ENCODE assay signal across 10 cellular contexts in the genomic region with DNA sequence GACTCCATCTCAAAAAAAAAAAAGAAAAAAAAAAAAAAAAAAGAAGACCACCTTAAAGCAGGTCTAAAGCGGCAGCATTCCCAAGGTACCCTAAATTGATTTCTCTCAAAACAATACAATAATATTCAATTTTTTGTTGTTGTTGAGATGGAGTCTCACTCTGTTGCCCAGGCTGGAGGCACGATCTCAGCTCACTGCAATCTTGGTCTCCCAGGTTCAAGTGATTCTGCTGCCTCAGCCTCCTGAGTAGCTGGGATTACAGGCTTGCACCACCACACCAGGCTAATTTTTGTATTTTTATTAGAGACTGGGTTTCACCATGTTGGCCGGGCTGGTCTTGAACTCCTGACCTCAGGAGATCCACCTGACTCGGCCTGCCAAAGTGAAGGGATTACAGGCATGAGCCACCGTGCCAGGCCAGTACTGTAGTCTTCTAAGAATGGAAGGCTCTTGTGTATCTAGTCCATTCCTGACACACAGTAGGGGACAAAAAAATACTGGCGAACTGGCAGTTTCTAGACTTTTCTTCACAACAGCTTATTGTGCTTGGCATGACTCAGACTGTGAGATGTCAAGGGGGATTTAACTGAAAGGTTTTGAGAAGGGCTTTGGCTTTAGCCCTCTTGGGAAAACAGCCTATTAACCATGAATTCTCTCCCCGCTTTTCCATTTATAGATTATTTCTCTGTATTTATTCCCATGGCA. TPM values are rescaled to one million over a fixed set of nuclear protein-coding genes. Genes with fewer than 3 reads are reported as not detected.
DNase-seq lines count a peak whose midpoint lies in the region; ATAC-seq and TF ChIP-seq lines count a peak whose summit lies in the region.
"Had no signal": no experiment of that assay in that cellular context is flagged by ENCODE, and none has a peak within 500 bp of the region (broad histone marks: within the 10 kb centered on the region; RNA-seq: fewer than 3 reads in every experiment).

No MANE protein-coding gene starts in this region.

- TF ChIP-seq CTCF in foreskin keratinocyte (conservative IDR thresholded peaks at IDR 0.05), result no peak

- no peaks in the 10 kb centered on the region for H3K27me3 ChIP-seq in foreskin keratinocyte

- no peaks in the 10 kb centered on the region for H3K9me3 Mint-ChIP-seq in activated T-cell treated with anti-CD3 and anti-CD28 coated beads, Interleukin-2, amount 50 U/mL, for 4 hours
- no peaks in the 10 kb centered on the region for H3K9me3 Mint-ChIP-seq in activated T-helper 2 cell treated with anti-CD3 and anti-CD28 coated beads, Interferon-gamma antibody, Interleukin-2, Interleukin-4, amounts not matched to agents 10 μg/mL and 5 μg/mL and 100 μg/mL, durations not matched to agents 14 hours and 24 hours and 36 hours
- peaks cover 0 to 3% of the 10 kb centered on the region in 2 donors for H3K9me3 Mint-ChIP-seq in stimulated activated naive B cell treated with anti-CD40 and anti-IgM and Interleukin-4, amounts not matched to agents 10 μg/mL and 1 μg/mL and 100 μg/mL, for 72 hours

- intact Hi-C loops in activated T-helper 2 cell treated with anti-CD3 and anti-CD28 coated beads, Interferon-gamma antibody, Interleukin-2, Interleukin-4, amounts not matched to agents 10 μg/mL and 5 μg/mL and 100 μg/mL, durations not matched to agents 14 hours and 24 hours and 36 hours (cut with micrococcal nuclease), result loop anchor here (1.0 kb wide), 1 partner anchor 16 kb away; no protein-coding TSS in a partner anchor

- no peaks in the 10 kb centered on the region for H3K27me3 Mint-ChIP-seq in activated T-cell treated with anti-CD3 and anti-CD28 coated beads, Interleukin-2, amount 50 U/mL, for 4 hours (ENCODE audit: low read depth)
- H3K27me3 Mint-ChIP-seq in activated T-helper 2 cell treated with anti-CD3 and anti-CD28 coated beads, Interferon-gamma antibody, Interleukin-2, Interleukin-4, amounts not matched to agents 10 μg/mL and 5 μg/mL and 100 μg/mL, durations not matched to agents 14 hours and 24 hours and 36 hours (ENCODE audit: low read depth), result no peaks in the 10 kb centered on the region
- H3K27me3 Mint-ChIP-seq in stimulated activated naive B cell treated with anti-CD40 and anti-IgM and Interleukin-4, amounts not matched to agents 10 μg/mL and 1 μg/mL and 100 μg/mL, for 72 hours, result no peaks in the 10 kb centered on the region

- DNase-seq in activated T-cell treated with anti-CD3 and anti-CD28 coated beads, Interleukin-2, amount 50 U/mL, for 4 hours, result no peak
- no peak for DNase-seq in activated T-cell treated with anti-CD3 and anti-CD28 coated beads for 4 hours
- DNase-seq in activated T-helper 2 cell treated with anti-CD3 and anti-CD28 coated beads, Interferon-gamma antibody, Interleukin-2, Interleukin-4, amounts not matched to agents 10 μg/mL and 5 μg/mL and 100 μg/mL, durations not matched to agents 14 hours and 24 hours and 36 hours (ENCODE audit: low spot score), result no peak
- no peak for DNase-seq in stimulated activated naive B cell treated with anti-CD40 and anti-IgM and Interleukin-4, amounts not matched to agents 10 μg/mL and 1 μg/mL and 100 μg/mL, for 72 hours
- DNase-seq in DMS 273 treated with DMSO at 0.1 percent for 48 hours (lab: John Stamatoyannopoulos, UW), result no peak
- no peak for DNase-seq in foreskin keratinocyte
- no peak for DNase-seq in 8988T
- DNase-seq: left ventricle myocardium superior had no signal

- peaks cover 24% of the 10 kb centered on the region for H3K4me1 ChIP-seq in foreskin keratinocyte

- peaks cover 14% of the 10 kb centered on the region for H3K36me3 Mint-ChIP-seq in activated T-cell treated with anti-CD3 and anti-CD28 coated beads, Interleukin-2, amount 50 U/mL, for 4 hours (ENCODE audit: insufficient read depth)
- H3K36me3 Mint-ChIP-seq in activated T-helper 2 cell treated with anti-CD3 and anti-CD28 coated beads, Interferon-gamma antibody, Interleukin-2, Interleukin-4, amounts not matched to agents 10 μg/mL and 5 μg/mL and 100 μg/mL, durations not matched to agents 14 hours and 24 hours and 36 hours (ENCODE audit: low read depth), result peaks cover 54% of the 10 kb centered on the region
- peaks cover 5 to 14% of the 10 kb centered on the region in 2 donors for H3K36me3 Mint-ChIP-seq in stimulated activated naive B cell treated with anti-CD40 and anti-IgM and Interleukin-4, amounts not matched to agents 10 μg/mL and 1 μg/mL and 100 μg/mL, for 72 hours

- peaks cover 80% of the 10 kb centered on the region for H3K4me1 Mint-ChIP-seq in activated T-cell treated with anti-CD3 and anti-CD28 coated beads, Interleukin-2, amount 50 U/mL, for 4 hours (ENCODE audit: low read depth)
- peaks cover 57% of the 10 kb centered on the region for H3K4me1 Mint-ChIP-seq in activated T-helper 2 cell treated with anti-CD3 and anti-CD28 coated beads, Interferon-gamma antibody, Interleukin-2, Interleukin-4, amounts not matched to agents 10 μg/mL and 5 μg/mL and 100 μg/mL, durations not matched to agents 14 hours and 24 hours and 36 hours (ENCODE audit: low read depth)
- peaks cover 21 to 48% of the 10 kb centered on the region in 2 donors for H3K4me1 Mint-ChIP-seq in stimulated activated naive B cell treated with anti-CD40 and anti-IgM and Interleukin-4, amounts not matched to agents 10 μg/mL and 1 μg/mL and 100 μg/mL, for 72 hours

- H3K4me3 Mint-ChIP-seq in activated T-cell treated with anti-CD3 and anti-CD28 coated beads, Interleukin-2, amount 50 U/mL, for 4 hours, result peak overlapping the region; percentile 55
- H3K4me3 Mint-ChIP-seq in activated T-helper 2 cell treated with anti-CD3 and anti-CD28 coated beads, Interferon-gamma antibody, Interleukin-2, Interleukin-4, amounts not matched to agents 10 μg/mL and 5 μg/mL and 100 μg/mL, durations not matched to agents 14 hours and 24 hours and 36 hours (ENCODE audit: low read depth), result peak overlapping the region; percentile 68
- peak overlapping the region in 1 of 2 donors; percentile 25 for H3K4me3 Mint-ChIP-seq in stimulated activated naive B cell treated with anti-CD40 and anti-IgM and Interleukin-4, amounts not matched to agents 10 μg/mL and 1 μg/mL and 100 μg/mL, for 72 hours

- peak overlapping the region; percentile 98 for H3K27ac Mint-ChIP-seq in activated T-helper 2 cell treated with anti-CD3 and anti-CD28 coated beads, Interferon-gamma antibody, Interleukin-2, Interleukin-4, amounts not matched to agents 10 μg/mL and 5 μg/mL and 100 μg/mL, durations not matched to agents 14 hours and 24 hours and 36 hours
- peak overlapping the region; percentile 37 for H3K27ac Mint-ChIP-seq in stimulated activated naive B cell treated with anti-CD40 and anti-IgM and Interleukin-4, amounts not matched to agents 10 μg/mL and 1 μg/mL and 100 μg/mL, for 72 hours

- ATAC-seq in activated T-cell treated with anti-CD3 and anti-CD28 coated beads, Interleukin-2, amount 50 U/mL, for 4 hours, result peak in 1 of 2 donors; percentile 7
- peak; percentile 21 for ATAC-seq in HG03045 (IDR thresholded peaks at IDR 0.05; ENCODE audit: unreplicated experiment)
- peak in 1 of 2 donors; percentile 4 for ATAC-seq in stimulated activated naive B cell treated with anti-CD40 and anti-IgM and Interleukin-4, amounts not matched to agents 10 μg/mL and 1 μg/mL and 100 μg/mL, for 72 hours (replicated peaks)
- no peak for ATAC-seq in foreskin keratinocyte
- ATAC-seq: K562, left ventricle myocardium superior had no signal

- no peak overlapping the region for H3K27ac ChIP-seq in foreskin keratinocyte

RNA-seq across cellular contexts. Expression of gene CDR2, which starts 17.3 kb away (rescaled TPM):
- total RNA-seq in activated T-cell treated with anti-CD3 and anti-CD28 coated beads, Interleukin-2, amount 50 U/mL, for 4 hours, result 10 to 100 TPM; 29.0 to 37.5 (median 35.1) TPM
- total RNA-seq in activated T-helper 2 cell treated with anti-CD3 and anti-CD28 coated beads, Interferon-gamma antibody, Interleukin-2, Interleukin-4, amounts not matched to agents 10 μg/mL and 5 μg/mL and 100 μg/mL, durations not matched to agents 14 hours and 24 hours and 36 hours, result 42.9 and 46.8 TPM in 2 replicates
- total RNA-seq in foreskin keratinocyte, result 28.5 and 32.6 TPM in 2 replicates
- polyA plus RNA-seq in foreskin keratinocyte, result 13.3 and 19.4 TPM in 2 replicates

RNA-seq across cellular contexts. Expression of gene POLR3E, which starts 59.9 kb away (rescaled TPM):
- total RNA-seq in activated T-cell treated with anti-CD3 and anti-CD28 coated beads, Interleukin-2, amount 50 U/mL, for 4 hours, result 100 to 1,000 TPM; 111 to 124 (median 113) TPM
- 100 and 106 TPM in 2 replicates for total RNA-seq in activated T-helper 2 cell treated with anti-CD3 and anti-CD28 coated beads, Interferon-gamma antibody, Interleukin-2, Interleukin-4, amounts not matched to agents 10 μg/mL and 5 μg/mL and 100 μg/mL, durations not matched to agents 14 hours and 24 hours and 36 hours
- total RNA-seq in foreskin keratinocyte, result 47.0 and 47.4 TPM in 2 replicates
- polyA plus RNA-seq in foreskin keratinocyte, result 30.0 and 34.2 TPM in 2 replicates
